Comparison of ENCODE assay signal across 20 cellular contexts in the genomic region with DNA sequence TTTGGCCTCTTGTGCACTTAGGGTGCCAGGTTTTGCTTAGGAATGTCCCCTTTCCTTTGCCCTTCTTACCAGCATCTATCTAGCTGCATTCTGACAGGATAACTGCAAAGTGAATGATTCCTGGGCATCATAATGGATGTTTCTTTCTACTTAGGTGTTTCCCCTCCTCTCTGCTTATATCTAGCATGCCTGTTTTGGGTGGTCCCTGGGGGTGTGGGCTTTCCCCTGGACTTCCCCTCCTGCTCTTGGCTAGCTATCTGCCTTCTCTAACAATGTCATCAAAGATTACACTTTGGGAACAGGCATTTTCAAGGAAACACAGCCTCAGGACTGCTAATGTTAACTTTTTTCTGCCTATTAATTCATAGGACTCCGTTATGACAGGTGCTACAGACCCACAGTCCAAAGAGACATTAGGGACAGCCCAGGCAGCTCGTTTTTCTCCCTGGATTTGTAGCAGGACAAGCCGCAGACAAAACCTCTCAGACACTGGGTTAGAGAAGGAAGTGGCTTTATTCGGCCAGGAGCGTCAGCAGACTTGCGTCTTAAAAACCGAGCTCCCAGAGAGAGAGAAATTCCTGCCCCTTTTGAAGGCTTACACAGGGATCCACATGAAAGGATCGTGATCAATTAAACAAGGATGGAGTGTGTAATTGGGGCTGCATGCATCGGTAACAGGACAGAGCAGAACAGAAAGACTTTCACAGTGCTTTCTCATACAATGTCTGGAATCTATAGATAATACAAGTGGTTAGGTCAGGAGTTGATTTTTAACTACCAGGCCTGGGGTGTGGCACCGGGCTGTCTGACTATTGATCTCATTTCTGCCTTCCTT.
"Had no signal": no experiment of that assay in that cellular context is flagged by ENCODE, and none has a peak within 500 bp of the region (broad histone marks: within the 10 kb centered on the region; RNA-seq: fewer than 3 reads in every experiment).

No MANE protein-coding gene starts in this region.

- H3K9ac ChIP-seq: neural progenitor cell had no signal

- H3K4me1 ChIP-seq: esophagus squamous epithelium, left lung, lower lobe of right lung, neural progenitor cell, right atrium auricular region, tibial artery, upper lobe of left lung, uterus had no signal

- H2AFZ ChIP-seq: neural progenitor cell had no signal

- H3K27me3 ChIP-seq: esophagus squamous epithelium, left lung, neural progenitor cell, ovary, right atrium auricular region, tibial artery, upper lobe of left lung, uterus had no signal

- H3K36me3 ChIP-seq: ovary, uterus had no signal

- H3K27ac Mint-ChIP-seq: immature natural killer cell; memory B cell; mesothelial cell of epicardium; natural killer cell treated with Interleukin-12 subunit alpha and Interleukin-12 subunit beta and Interleukin-15 and Interleukin-18, amount 100 ng/mL, for 72 hours; neural progenitor cell had no signal

- H3K27ac ChIP-seq: esophagus squamous epithelium, left lung, lower lobe of right lung, neural progenitor cell, ovary, right atrium auricular region, tibial artery, upper lobe of left lung, uterus had no signal

- H3K4me1 Mint-ChIP-seq: memory B cell, mesothelial cell of epicardium, neural progenitor cell had no signal

- H3K4me3 Mint-ChIP-seq: immature natural killer cell; memory B cell; mesothelial cell of epicardium; natural killer cell treated with Interleukin-12 subunit alpha and Interleukin-12 subunit beta and Interleukin-15 and Interleukin-18, amount 100 ng/mL, for 72 hours; neural progenitor cell had no signal

- H3K4me2 ChIP-seq: neural progenitor cell had no signal

- ATAC-seq: left lung; lower lobe of right lung; natural killer cell treated with Interleukin-12 subunit alpha and Interleukin-12 subunit beta and Interleukin-15 and Interleukin-18, amount 100 ng/mL, for 72 hours; stimulated activated naive CD8-positive, alpha-beta T cell treated with anti-CD3 and anti-CD28 coated beads, Interleukin-15, Interleukin-2, amounts not matched to agents 100 U/mL and 50 U/mL, for 24 hours had no signal

- DNase-seq: effector memory CD4-positive, alpha-beta T cell; esophagus squamous epithelium; foreskin fibroblast; left lung; lower lobe of right lung; nucleus accumbens; ovary; small intestine; stimulated activated CD4-positive, alpha-beta T cell treated with anti-CD3 and anti-CD28 coated beads, Interleukin-12 subunit alpha, Interleukin-12 subunit beta, amount 100 ng/mL, for 4 hours; stimulated activated naive CD8-positive, alpha-beta T cell treated with anti-CD3 and anti-CD28 coated beads, Interleukin-15, Interleukin-2, amounts not matched to agents 100 U/mL and 50 U/mL, for 24 hours; tibial artery; uterus had no signal

- H3K27me3 Mint-ChIP-seq: memory B cell; natural killer cell treated with Interleukin-12 subunit alpha and Interleukin-12 subunit beta and Interleukin-15 and Interleukin-18, amount 100 ng/mL, for 72 hours had no signal

- FAIRE-seq: keratinocyte, small intestine had no signal

- H3K4me3 ChIP-seq: esophagus squamous epithelium, left lung, lower lobe of right lung, neural progenitor cell, ovary, right atrium auricular region, tibial artery, upper lobe of left lung, uterus had no signal
